21 cellular contexts compared by ENCODE assay signal in the genomic region with DNA sequence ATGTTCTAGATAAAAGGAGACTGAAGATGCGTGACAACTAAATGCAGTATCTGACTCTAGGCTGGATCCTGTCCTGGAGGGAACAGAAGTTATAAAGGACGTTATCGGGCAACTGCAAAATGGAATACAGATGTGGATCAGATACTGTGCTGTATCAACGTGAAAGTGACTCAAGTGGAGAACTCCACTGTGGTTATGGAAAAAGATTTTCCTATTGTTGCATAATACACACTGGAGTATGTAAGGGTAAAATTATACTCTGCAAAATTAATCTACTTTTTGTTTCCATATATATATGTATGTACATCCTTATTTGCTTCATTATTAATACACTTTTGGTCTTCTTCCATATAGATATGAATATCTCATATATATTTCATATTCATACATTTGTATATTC.
"Had no signal": no experiment of that assay in that cellular context is flagged by ENCODE, and none has a peak within 500 bp of the region (broad histone marks: within the 10 kb centered on the region; RNA-seq: fewer than 3 reads in every experiment).

No MANE protein-coding gene starts in this region.

- H3K9ac ChIP-seq: parathyroid adenoma had no signal

- H2AFZ ChIP-seq: parathyroid adenoma had no signal

- H3K27ac ChIP-seq: coronary artery, prostate gland, right lobe of liver, skin epidermis, thoracic aorta, transverse colon had no signal

- H3K79me2 ChIP-seq: parathyroid adenoma had no signal

- DNase-seq: central memory CD4-positive, alpha-beta T cell; effector CD4-positive, alpha-beta T cell; endodermal cell; erythroblast; foreskin fibroblast; heart left ventricle; islet precursor cell; left lung; mesendoderm; naive B cell; right lobe of liver; stimulated activated CD4-positive, alpha-beta T cell treated with anti-CD3 and anti-CD28 coated beads, Interleukin-2, amount 100 ng/mL, for 24 hours; stimulated activated CD4-positive, alpha-beta T cell treated with anti-CD3 and anti-CD28 coated beads, Interleukin-4, amount 100 ng/mL, for 4 hours; stimulated activated naive B cell treated with anti-CD40 and anti-IgM and Interleukin-4, amounts not matched to agents 10 μg/mL and 1 μg/mL and 100 μg/mL, for 72 hours; stimulated activated naive CD8-positive, alpha-beta T cell treated with anti-CD3 and anti-CD28 coated beads, Interleukin-15, amount 100 ng/mL, for 72 hours; transverse colon had no signal

- H3K36me3 ChIP-seq: heart left ventricle, left lung, prostate gland, right lobe of liver, thoracic aorta, transverse colon had no signal

- H3K9me3 ChIP-seq: left lung, prostate gland, right lobe of liver, thoracic aorta, transverse colon had no signal

- H3K27me3 ChIP-seq: heart left ventricle, left lung, right lobe of liver, transverse colon had no signal

- H3K4me3 ChIP-seq: coronary artery, heart left ventricle, left lung, prostate gland, right lobe of liver, skin epidermis, thoracic aorta, transverse colon had no signal

- H3K4me1 ChIP-seq: left lung, parathyroid adenoma, prostate gland, right lobe of liver, transverse colon had no signal

- ATAC-seq: right lobe of liver; stimulated activated naive B cell treated with anti-CD40 and anti-IgM and Interleukin-4, amounts not matched to agents 10 μg/mL and 1 μg/mL and 100 μg/mL, for 72 hours; stimulated activated naive CD8-positive, alpha-beta T cell treated with anti-CD3 and anti-CD28 coated beads, Interleukin-15, amount 100 ng/mL, for 72 hours had no signal
